ENCODE assay signal across 8 cellular contexts in genomic region chr20:59042796-59043621, GRCh38. TPM values are rescaled to one million over a fixed set of nuclear protein-coding genes. Genes with fewer than 3 reads are reported as not detected.
DNase-seq lines count a peak whose midpoint lies in the region; ATAC-seq and TF ChIP-seq lines count a peak whose summit lies in the region.

No MANE protein-coding gene starts in this region.

- peak; percentile 94 for ATAC-seq in GM19397 (IDR thresholded peaks at IDR 0.05; ENCODE audit: unreplicated experiment)
- peak; percentile 79 for ATAC-seq in HG03558 (IDR thresholded peaks at IDR 0.05; ENCODE audit: extremely low read depth, unreplicated experiment)
- peak; percentile 98 for ATAC-seq in lung (ENCODE audit: insufficient read depth, low FRiP score)

- DNase-seq in CD1c-positive myeloid dendritic cell (ENCODE audit: extremely low spot score) (peak; percentile 98), NCI-H774 (lab: John Stamatoyannopoulos, UW) (peak; percentile 93), lung (ENCODE audit: low spot score) (peak; percentile 92)
- peak; percentile 96 for DNase-seq in activated CD4-positive, alpha-beta memory T cell treated with anti-CD3 and anti-CD28 coated beads for 36 hours
- peak; percentile 84 to 92 (median 88) for DNase-seq in stimulated activated CD4-positive, alpha-beta T cell treated with anti-CD3 and anti-CD28 coated beads, TNF-alpha, amount 100 ng/mL, for 1 hour (ENCODE audit: low read depth in 3 of 3, low spot score in 1 of 3)

- 15 to 17% methylated on average over 55 to 66 of the region's 66 CpGs for WGBS in lung, 2 donors

- H3K27ac ChIP-seq in duodenal mucosa (ENCODE audit: low read depth, low read length) (peak overlapping the region; percentile 88), lung (ENCODE audit: low read depth in 1 of 2, low read length in 1 of 2) (peak overlapping the region in 1 of 2 donors; percentile 88)

- no peaks in the 10 kb centered on the region for H3K9me3 Mint-ChIP-seq in activated CD4-positive, alpha-beta memory T cell treated with anti-CD3 and anti-CD28 coated beads for 36 hours

- CTCF ChIA-PET in activated CD4-positive, alpha-beta memory T cell treated with anti-CD3 and anti-CD28 coated beads for 36 hours (lab: Charles Lee): interaction anchor here (1.3 to 3.1 kb wide), 5 partner anchors 11 to 179 kb away, joined by 4 to 11 read pairs (median 5); partner anchors contain the start of gene ATP5F1E

- intact Hi-C loops in activated CD4-positive, alpha-beta memory T cell treated with anti-CD3 and anti-CD28 coated beads for 36 hours (cut with micrococcal nuclease): loop anchor here (1.0 to 2.0 kb wide), 3 partner anchors 11 to 122 kb away; partner anchors contain the start of genes ATP5F1E and NELFCD

- H3K36me3 ChIP-seq in duodenal mucosa (ENCODE audit: control insufficient read depth in 1 of 2, insufficient read depth in 2 of 2, low read length in 2 of 2) (peaks cover 0 to 3% of the 10 kb centered on the region in 2 donors), lung (ENCODE audit: control insufficient read depth in 2 of 2, insufficient read depth in 2 of 2, low read length in 2 of 2) (peaks cover 0 to 3% of the 10 kb centered on the region in 2 donors)

- H3K4me1 ChIP-seq in duodenal mucosa (ENCODE audit: control insufficient read depth in 1 of 2, insufficient read depth in 2 of 2, low read length in 2 of 2): peaks cover 30 to 49% of the 10 kb centered on the region in 2 donors
- H3K4me1 ChIP-seq in lung (ENCODE audit: control insufficient read depth in 2 of 2, insufficient read depth in 2 of 2, low read length in 2 of 2): peaks cover 11 to 14% of the 10 kb centered on the region in 2 donors

- H3K4me3 Mint-ChIP-seq in activated CD4-positive, alpha-beta memory T cell treated with anti-CD3 and anti-CD28 coated beads for 36 hours: peak overlapping the region; percentile 92

- peak overlapping the region; percentile 89 to 94 for H3K4me3 ChIP-seq in duodenal mucosa (ENCODE audit: low read depth in 1 of 2, low read length in 2 of 2)
- peak overlapping the region; percentile 85 for H3K4me3 ChIP-seq in lung

- peak overlapping the region; percentile 69 to 84 for H3K9ac ChIP-seq in duodenal mucosa (ENCODE audit: low read depth in 1 of 2, low read length in 2 of 2)

- H3K27me3 ChIP-seq in duodenal mucosa (ENCODE audit: control insufficient read depth in 1 of 2, insufficient read depth in 2 of 2, low read length in 2 of 2) (no peaks in the 10 kb centered on the region), lung (ENCODE audit: control insufficient read depth, insufficient read depth) (no peaks in the 10 kb centered on the region)

- no peaks in the 10 kb centered on the region for H3K9me3 ChIP-seq in duodenal mucosa (ENCODE audit: control insufficient read depth in 1 of 2, low read length in 2 of 2)
- H3K9me3 ChIP-seq in lung (ENCODE audit: control insufficient read depth in 2 of 2, insufficient read depth in 1 of 2, low read length in 1 of 2): no peaks in the 10 kb centered on the region

- H3K27me3 Mint-ChIP-seq in activated CD4-positive, alpha-beta memory T cell treated with anti-CD3 and anti-CD28 coated beads for 36 hours: no peaks in the 10 kb centered on the region

- POLR2A ChIA-PET in activated CD4-positive, alpha-beta memory T cell treated with anti-CD3 and anti-CD28 coated beads for 36 hours (lab: Charles Lee): interaction anchor here (0.9 to 3.9 kb wide), 5 partner anchors 11 to 152 kb away, joined by 3 to 36 read pairs (median 5); partner anchors contain the start of gene ATP5F1E

- TF ChIP-seq CTCF in lung (IDR thresholded peaks at IDR 0.05; ENCODE audit: control extremely low read depth, extremely low read depth): no peak

- H3K27ac Mint-ChIP-seq in activated CD4-positive, alpha-beta memory T cell treated with anti-CD3 and anti-CD28 coated beads for 36 hours: peak overlapping the region; percentile 88

- peaks cover 55% of the 10 kb centered on the region for H3K4me1 Mint-ChIP-seq in activated CD4-positive, alpha-beta memory T cell treated with anti-CD3 and anti-CD28 coated beads for 36 hours (ENCODE audit: low read depth)

- peaks cover 20% of the 10 kb centered on the region for H3K36me3 Mint-ChIP-seq in activated CD4-positive, alpha-beta memory T cell treated with anti-CD3 and anti-CD28 coated beads for 36 hours

RNA-seq across cellular contexts. Expression of gene PRELID3B, which starts 0.4 kb away (rescaled TPM):
- 100 to 1,000 TPM; 148 to 151 TPM for total RNA-seq in activated CD4-positive, alpha-beta memory T cell treated with anti-CD3 and anti-CD28 coated beads for 36 hours
- total RNA-seq in lung: 10 to 100 TPM; 48.7 to 61.1 TPM
- polyA plus RNA-seq in lung: 10 to 100 TPM; 19.9 to 33.7 TPM

RNA-seq across cellular contexts. Expression of gene ATP5F1E, which starts 10.9 kb away (rescaled TPM):
- total RNA-seq in activated CD4-positive, alpha-beta memory T cell treated with anti-CD3 and anti-CD28 coated beads for 36 hours: 10 to 100 TPM; 82.2 to 90.4 TPM
- 10 to 100 TPM; 18.4 to 74.3 TPM for total RNA-seq in lung
- polyA plus RNA-seq in lung: 10 to 100 TPM; 53.9 to 88.8 TPM

RNA-seq across cellular contexts. Expression of gene TUBB1, which starts 23.8 kb away (rescaled TPM):
- not detected for total RNA-seq in activated CD4-positive, alpha-beta memory T cell treated with anti-CD3 and anti-CD28 coated beads for 36 hours
- total RNA-seq in lung: 1 to 10 TPM in 1 of 2 donors, under 1 TPM in 1; 0.64 to 6.6 TPM
- 1 to 10 TPM in 1 of 2 donors, under 1 TPM in 1; 0.87 to 6.8 TPM for polyA plus RNA-seq in lung

RNA-seq across cellular contexts. Expression of gene CTSZ, which starts 36.0 kb away (rescaled TPM):
- 10 to 100 TPM; 32.9 to 34.8 TPM for total RNA-seq in activated CD4-positive, alpha-beta memory T cell treated with anti-CD3 and anti-CD28 coated beads for 36 hours
- total RNA-seq in lung: 100 to 1,000 TPM; 105 to 393 TPM
- polyA plus RNA-seq in lung: 100 to 1,000 TPM; 189 to 558 TPM
